ENCODE assay signal across 9 cellular contexts in the genomic region with DNA sequence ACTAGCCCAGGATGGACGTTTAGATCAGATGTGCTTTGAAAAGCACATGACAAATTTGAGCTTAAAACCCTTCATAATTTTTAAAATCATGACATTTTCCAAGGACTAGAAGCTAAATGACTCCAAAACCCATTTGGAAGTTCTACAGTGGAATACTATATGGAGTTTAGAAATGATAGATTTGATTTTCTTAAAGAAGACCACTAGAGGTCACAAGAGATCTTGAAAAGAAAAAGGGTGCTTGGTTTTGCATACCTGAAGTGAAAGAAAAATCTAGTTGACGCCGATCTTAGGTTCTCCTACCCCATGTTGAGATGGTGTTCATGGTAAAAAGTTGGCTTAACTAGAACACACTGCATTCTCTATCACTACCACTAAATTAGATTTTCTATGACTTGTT. TPM values are rescaled to one million over a fixed set of nuclear protein-coding genes. Genes with fewer than 3 reads are reported as not detected.
DNase-seq lines count a peak whose midpoint lies in the region; ATAC-seq and TF ChIP-seq lines count a peak whose summit lies in the region.
"Had no signal": no experiment of that assay in that cellular context is flagged by ENCODE, and none has a peak within 500 bp of the region (broad histone marks: within the 10 kb centered on the region; RNA-seq: fewer than 3 reads in every experiment).

No MANE protein-coding gene starts in this region.

- POLR2A ChIA-PET in PC-3 (lab: Charles Lee; ENCODE audit: unreplicated experiment): no interaction called here

- H3K4me1 ChIP-seq in Loucy (ENCODE audit: insufficient read depth, low read length, poor library complexity, severe bottlenecking) (peaks cover 5% of the 10 kb centered on the region), PC-3 (ENCODE audit: insufficient read depth, low read length) (no peaks in the 10 kb centered on the region), mesendoderm (ENCODE audit: control insufficient read depth, low read depth, low read length) (no peaks in the 10 kb centered on the region)

- no peaks in the 10 kb centered on the region for H3K27me3 ChIP-seq in Loucy (ENCODE audit: insufficient read depth, low read length, poor library complexity, severe bottlenecking)
- H3K27me3 ChIP-seq in PC-3 (ENCODE audit: low read length): peaks cover 60% of the 10 kb centered on the region
- H3K27me3 ChIP-seq in mesendoderm (ENCODE audit: insufficient read depth, low read length, poor library complexity): no peaks in the 10 kb centered on the region

- TF ChIP-seq CTCF in Loucy (conservative IDR thresholded peaks at IDR 0.05; ENCODE audit: low read length): peak; percentile 74
- peak; percentile 79 for TF ChIP-seq CTCF in PC-3 (conservative IDR thresholded peaks at IDR 0.05; ENCODE audit: low read depth, low read length)

- peaks cover 10% of the 10 kb centered on the region for H3K4me1 Mint-ChIP-seq in activated T-cell treated with anti-CD3 and anti-CD28 coated beads, Interleukin-2, amount 50 U/mL, for 4 hours (ENCODE audit: low read depth)
- H3K4me1 Mint-ChIP-seq: activated naive CD8-positive, alpha-beta T cell treated with anti-CD3 and anti-CD28 coated beads, Interleukin-2, amount 10 ng/mL, durations not matched to agents 7 days and 5 days had no signal

- CTCF ChIA-PET in PC-3 (lab: Charles Lee): interaction anchor here (0.7 kb wide), 2 partner anchors 477 to 511 kb away, joined by 3 to 6 read pairs; no protein-coding TSS in a partner anchor

- H4K5ac ChIP-seq in mesendoderm (ENCODE audit: low read length): no peak overlapping the region

- peaks cover 8% of the 10 kb centered on the region for H3K27me3 Mint-ChIP-seq in activated T-cell treated with anti-CD3 and anti-CD28 coated beads, Interleukin-2, amount 50 U/mL, for 4 hours (ENCODE audit: low read depth)

- H3K9ac ChIP-seq in Loucy (ENCODE audit: low read depth, low read length, poor library complexity, severe bottlenecking): peak overlapping the region; percentile 50
- H3K9ac ChIP-seq in PC-3 (ENCODE audit: low read length): no peak overlapping the region
- no peak overlapping the region for H3K9ac ChIP-seq in mesendoderm (ENCODE audit: low read length)

- BruUV-seq in PC-3 (replicated peaks; lab: Mats Ljungman, UMichigan): no TSS peak

- no peak overlapping the region for H3K23ac ChIP-seq in mesendoderm (ENCODE audit: low read length)

- no peak overlapping the region for H3K56ac ChIP-seq in mesendoderm (ENCODE audit: low read length)

- no peak overlapping the region for H4K8ac ChIP-seq in mesendoderm (ENCODE audit: low read depth, low read length)

- peak; percentile 46 to 50 for ATAC-seq in activated T-cell treated with anti-CD3 and anti-CD28 coated beads, Interleukin-2, amount 50 U/mL, for 4 hours
- peak; percentile 87 for ATAC-seq in PC-3
- no peak for ATAC-seq in HG02759 (IDR thresholded peaks at IDR 0.05; ENCODE audit: unreplicated experiment)

- intact Hi-C loops in PC-3 (cut with micrococcal nuclease): loop anchor here (1.0 to 5.0 kb wide), 6 partner anchors 154 to 744 kb away; no protein-coding TSS in a partner anchor

- H3K9me2 ChIP-seq in Loucy (replicated peaks; ENCODE audit: low read depth, low read length) (no peaks in the 10 kb centered on the region), PC-3 (replicated peaks; ENCODE audit: low read length) (no peaks in the 10 kb centered on the region)

- no peak overlapping the region for H3K4ac ChIP-seq in mesendoderm (ENCODE audit: low read depth, low read length)

- H3K9me3 ChIP-seq in Loucy (ENCODE audit: insufficient read depth, low read depth, low read length) (no peaks in the 10 kb centered on the region), PC-3 (ENCODE audit: low read length) (no peaks in the 10 kb centered on the region)

- no peak overlapping the region for H3K18ac ChIP-seq in mesendoderm (ENCODE audit: low read length)

- DNase-seq in activated T-cell treated with anti-CD3 and anti-CD28 coated beads, Interleukin-2, amount 50 U/mL, for 4 hours: no peak
- no peak for DNase-seq in activated T-cell treated with anti-CD3 and anti-CD28 coated beads, Interleukin-2, amount 50 U/mL, for 48 hours
- peak; percentile 64 for DNase-seq in PC-3
- peak; percentile 45 for DNase-seq in dermis blood vessel endothelial cell
- DNase-seq in mesendoderm: peak; percentile 54
- no peak for DNase-seq in activated naive CD4-positive, alpha-beta T cell treated with Interleukin-2 at 50 U/mL for 16 hours
- DNase-seq: activated naive CD8-positive, alpha-beta T cell treated with anti-CD3 and anti-CD28 coated beads, Interleukin-2, amount 10 ng/mL, durations not matched to agents 7 days and 5 days had no signal

- H3F3A ChIP-seq in Loucy (ENCODE audit: low read depth): no peaks in the 10 kb centered on the region
- H3F3A ChIP-seq in PC-3 (ENCODE audit: low read length, unreplicated experiment): no peaks in the 10 kb centered on the region

- H3K27ac ChIP-seq in PC-3 (ENCODE audit: low read length) (no peak overlapping the region), mesendoderm (ENCODE audit: low read depth, low read length) (no peak overlapping the region)

- H2BK5ac ChIP-seq in mesendoderm (ENCODE audit: low read length): no peak overlapping the region

- H3K79me2 ChIP-seq in Loucy (ENCODE audit: insufficient read depth, low read length) (no peaks in the 10 kb centered on the region), PC-3 (ENCODE audit: low read length) (no peaks in the 10 kb centered on the region), mesendoderm (ENCODE audit: control insufficient read depth, insufficient read depth, low read length) (no peaks in the 10 kb centered on the region)

- H3K4me2 ChIP-seq in Loucy (ENCODE audit: low read depth, low read length, poor library complexity, severe bottlenecking): peak overlapping the region; percentile 56
- H3K4me2 ChIP-seq in PC-3 (ENCODE audit: low read length): peak overlapping the region; percentile 20
- H3K4me2 ChIP-seq in mesendoderm (ENCODE audit: low read length): no peak overlapping the region

- no peak overlapping the region for H2BK15ac ChIP-seq in mesendoderm (replicated peaks; ENCODE audit: low read depth)

- no CpG with 5 or more reads among the region's 3 CpGs for WGBS in mesendoderm (ENCODE audit: extremely low coverage, insufficient coverage, low lambda C conversion rate)

- H3K4me3 Mint-ChIP-seq in activated T-cell treated with anti-CD3 and anti-CD28 coated beads, Interleukin-2, amount 50 U/mL, for 4 hours: peak overlapping the region; percentile 75
- H3K4me3 Mint-ChIP-seq: activated naive CD8-positive, alpha-beta T cell treated with anti-CD3 and anti-CD28 coated beads, Interleukin-2, amount 10 ng/mL, durations not matched to agents 7 days and 5 days had no signal

- H3K4me3 ChIP-seq in Loucy (ENCODE audit: low read length, poor library complexity, severe bottlenecking) (peak overlapping the region; percentile 56), PC-3 (ENCODE audit: low read length) (no peak overlapping the region), mesendoderm (ENCODE audit: low read length) (no peak overlapping the region)

- no peaks in the 10 kb centered on the region for H4K20me1 ChIP-seq in Loucy (ENCODE audit: insufficient read depth, low read length, poor library complexity, severe bottlenecking)
- no peaks in the 10 kb centered on the region for H4K20me1 ChIP-seq in PC-3 (ENCODE audit: low read length)

- H3K36me3 ChIP-seq in Loucy (ENCODE audit: insufficient read depth, low read length) (no peaks in the 10 kb centered on the region), PC-3 (ENCODE audit: low read depth, low read length) (no peaks in the 10 kb centered on the region), mesendoderm (ENCODE audit: control insufficient read depth, insufficient read depth, low read length) (no peaks in the 10 kb centered on the region)

- H3K79me1 ChIP-seq in mesendoderm (ENCODE audit: low read length): no peaks in the 10 kb centered on the region

- H3K36me3 Mint-ChIP-seq in activated T-cell treated with anti-CD3 and anti-CD28 coated beads, Interleukin-2, amount 50 U/mL, for 4 hours (ENCODE audit: insufficient read depth): no peaks in the 10 kb centered on the region
- H3K36me3 Mint-ChIP-seq: activated naive CD8-positive, alpha-beta T cell treated with anti-CD3 and anti-CD28 coated beads, Interleukin-2, amount 10 ng/mL, durations not matched to agents 7 days and 5 days had no signal

- no peak overlapping the region for H2BK120ac ChIP-seq in mesendoderm (ENCODE audit: low read depth, low read length)

- H2AK5ac ChIP-seq in mesendoderm (ENCODE audit: low read length): no peak overlapping the region

- peak overlapping the region; percentile 80 for H2AFZ ChIP-seq in Loucy (ENCODE audit: low read length)
- H2AFZ ChIP-seq in PC-3 (ENCODE audit: low read length): 0 out of 2 replicates have a peak overlapping the region, but pooled peaks have one; percentile 15

- H3K9me3 Mint-ChIP-seq in activated T-cell treated with anti-CD3 and anti-CD28 coated beads, Interleukin-2, amount 50 U/mL, for 4 hours: no peaks in the 10 kb centered on the region
- H3K9me3 Mint-ChIP-seq: activated naive CD8-positive, alpha-beta T cell treated with anti-CD3 and anti-CD28 coated beads, Interleukin-2, amount 10 ng/mL, durations not matched to agents 7 days and 5 days had no signal

RNA-seq across cellular contexts. Expression of a gene that starts 31.5 kb away (rescaled TPM):
- under 1 TPM in 1 of 3 donors, not detected in 2; 0.49 TPM for total RNA-seq in activated T-cell treated with anti-CD3 and anti-CD28 coated beads, Interleukin-2, amount 50 U/mL, for 4 hours
- not detected in 2 replicates for total RNA-seq in PC-3 (2014; rRNA removed)
- not detected in 2 replicates for total RNA-seq in dermis blood vessel endothelial cell
- polyA plus RNA-seq in mesendoderm (2013, experiment 1 of 2): 0.06 TPM
- 0.20 TPM for polyA plus RNA-seq in mesendoderm (2013, experiment 2 of 2)
- total RNA-seq: activated naive CD8-positive, alpha-beta T cell treated with anti-CD3 and anti-CD28 coated beads, Interleukin-2, amount 10 ng/mL, durations not matched to agents 7 days and 5 days had no signal

RNA-seq across cellular contexts. Expression of a gene that starts 31.5 kb away (rescaled TPM):
- total RNA-seq in activated T-cell treated with anti-CD3 and anti-CD28 coated beads, Interleukin-2, amount 50 U/mL, for 4 hours: 10 to 100 TPM; 24.0 to 25.9 (median 24.3) TPM
- total RNA-seq in PC-3 (2014; rRNA removed) (17.2 and 22.5 TPM in 2 replicates), dermis blood vessel endothelial cell (37.8 and 39.5 TPM in 2 replicates)
- 24.5 TPM for polyA plus RNA-seq in mesendoderm (2013, experiment 1 of 2)
- 23.7 TPM for polyA plus RNA-seq in mesendoderm (2013, experiment 2 of 2)

Comparison
In these comparisons a context has a peak if more than half of its experiments do, and no peak if none do; other contexts are left out.
1. DNase-seq: peak in PC-3 (single experiment), dermis blood vessel endothelial cell (single experiment) and mesendoderm (single experiment); none in activated T-cell treated with anti-CD3 and anti-CD28 coated beads, Interleukin-2, amount 50 U/mL, for 4 hours (single experiment), activated T-cell treated with anti-CD3 and anti-CD28 coated beads, Interleukin-2, amount 50 U/mL, for 48 hours (0 of 2) and activated naive CD4-positive, alpha-beta T cell treated with Interleukin-2 at 50 U/mL for 16 hours (single experiment).